23 cellular contexts compared by ENCODE assay signal in genomic region chr5:133406208-133406607, GRCh38.
"Had no signal": no experiment of that assay in that cellular context is flagged by ENCODE, and none has a peak within 500 bp of the region (broad histone marks: within the 10 kb centered on the region; RNA-seq: fewer than 3 reads in every experiment).

No MANE protein-coding gene starts in this region.

- DNase-seq: activated CD4-positive, alpha-beta T cell treated with anti-CD3 and anti-CD28 coated beads, Interleukin-2, amount 10 ng/mL, durations not matched to agents 7 days and 5 days; activated CD4-positive, CD25-positive, alpha-beta regulatory T cell; activated CD8-positive, alpha-beta T cell treated with anti-CD3 and anti-CD28 coated beads, Interleukin-2, amount 10 ng/mL, durations not matched to agents 7 days and 5 days; activated gamma-delta T cell treated with Interleukin-2 at 50 U/mL for 16 hours; activated naive CD4-positive, alpha-beta T cell treated with anti-CD3 and anti-CD28 coated beads, Interleukin-2, amount 10 ng/mL, durations not matched to agents 7 days and 5 days; activated naive CD8-positive, alpha-beta T cell treated with anti-CD3 and anti-CD28 coated beads for 36 hours; activated T-cell treated with anti-CD3 and anti-CD28 coated beads, Interleukin-2, amount 50 U/mL, for 72 hours; brain microvascular endothelial cell; MG63; MV-4-11; NCI-H1092 treated with DMSO at 0.1 percent for 48 hours; NCI-H1417 treated with DMSO at 0.1 percent for 48 hours; NCI-H1694; NCI-H2029; NCI-H2107; NCI-H2171 treated with DMSO at 0.1 percent for 48 hours; NCI-H510A treated with DMSO at 0.1 percent for 48 hours; Peyer's patch; Right ventricle myocardium superior; SJCRH30; SK-N-SH; T-helper 1 cell had no signal

- H3K4me3 ChIP-seq: cardiac muscle cell, MG63, Peyer's patch, SJCRH30 had no signal

- H3K9me3 ChIP-seq: MG63, Peyer's patch, SJCRH30, SK-N-SH had no signal

- H3K36me3 ChIP-seq: brain microvascular endothelial cell, cardiac muscle cell, MG63, Peyer's patch, SJCRH30 had no signal

- H3K4me1 ChIP-seq: Peyer's patch, SJCRH30 had no signal

- H3K27me3 ChIP-seq: brain microvascular endothelial cell, cardiac muscle cell, MG63, Peyer's patch, SJCRH30 had no signal
